16 cellular contexts compared by ENCODE assay signal in genomic region chr5:33649801-33650482, GRCh38.
DNase-seq lines count a peak whose midpoint lies in the region; ATAC-seq and TF ChIP-seq lines count a peak whose summit lies in the region.
"Had no signal": no experiment of that assay in that cellular context is flagged by ENCODE, and none has a peak within 500 bp of the region (broad histone marks: within the 10 kb centered on the region; RNA-seq: fewer than 3 reads in every experiment).

No MANE protein-coding gene starts in this region.

- H2BK5ac ChIP-seq in mesenchymal stem cell (ENCODE audit: low read depth, low read length, poor library complexity, severe bottlenecking) = no peak overlapping the region

- no peak overlapping the region for H3K4ac ChIP-seq in mesenchymal stem cell (ENCODE audit: low read depth in 1 of 2, low read length in 2 of 2)

- peak overlapping the region; percentile 68 for H3K27ac ChIP-seq in mesenchymal stem cell (ENCODE audit: low read length, poor library complexity, severe bottlenecking)
- H3K27ac ChIP-seq: heart right ventricle, KMS-11, thoracic aorta had no signal

- H3K9ac ChIP-seq in mesenchymal stem cell (ENCODE audit: low read length) = peak overlapping the region; percentile 53
- H3K9ac ChIP-seq: KMS-11 had no signal

- H3K14ac ChIP-seq in mesenchymal stem cell (ENCODE audit: low read length in 2 of 2) = no peak overlapping the region

- no peak overlapping the region for H3K23ac ChIP-seq in mesenchymal stem cell (ENCODE audit: low read length in 2 of 2)

- no peak overlapping the region for H3K4me2 ChIP-seq in mesenchymal stem cell (ENCODE audit: low read length, poor library complexity, severe bottlenecking)
- H3K4me2 ChIP-seq: KMS-11 had no signal

- peak; percentile 95 for DNase-seq in AG10803 (ENCODE audit: low read depth)
- peak; percentile 19 for DNase-seq in MG63
- DNase-seq in ecto neural progenitor cell (ENCODE audit: low spot score) = peak; percentile 47
- DNase-seq in mesenchymal stem cell = peak; percentile 39
- DNase-seq in activated CD4-positive, CD25-positive, alpha-beta regulatory T cell (lab: John Stamatoyannopoulos, UW) = no peak
- no peak for DNase-seq in stimulated activated naive B cell treated with anti-CD40 and anti-IgM and Interleukin-4, amounts not matched to agents 10 μg/mL and 1 μg/mL and 100 μg/mL, for 72 hours
- DNase-seq in SKM-1 (lab: John Stamatoyannopoulos, UW; ENCODE audit: unreplicated experiment) = no peak
- DNase-seq: activated CD4-positive, CD25-positive, alpha-beta regulatory T cell treated with anti-CD3 and anti-CD28 coated beads, Interleukin-2, amount 50 U/mL, for 72 hours; GOT3; heart right ventricle; retina; SHP77 had no signal

- no peak overlapping the region for H3K18ac ChIP-seq in mesenchymal stem cell (ENCODE audit: low read depth in 1 of 2, low read length in 2 of 2)

- H2BK12ac ChIP-seq in mesenchymal stem cell (ENCODE audit: low read length in 2 of 2) = no peak overlapping the region

- H4K8ac ChIP-seq in mesenchymal stem cell (ENCODE audit: low read length) = no peak overlapping the region

- no peaks in the 10 kb centered on the region for H3K36me3 Mint-ChIP-seq in stimulated activated naive B cell treated with anti-CD40 and anti-IgM and Interleukin-4, amounts not matched to agents 10 μg/mL and 1 μg/mL and 100 μg/mL, for 72 hours
- H3K36me3 Mint-ChIP-seq: CD14-positive monocyte had no signal

- H3K4me1 ChIP-seq in mesenchymal stem cell (ENCODE audit: control insufficient read depth, insufficient read depth, low read depth, low read length) = peaks cover 6% of the 10 kb centered on the region
- H3K4me1 ChIP-seq: heart right ventricle had no signal

- no peak overlapping the region for H2AK5ac ChIP-seq in mesenchymal stem cell (ENCODE audit: low read length, severe bottlenecking)

- no peak overlapping the region for H2BK15ac ChIP-seq in mesenchymal stem cell (ENCODE audit: low read depth, poor library complexity, severe bottlenecking)

- H3K27me3 Mint-ChIP-seq in stimulated activated naive B cell treated with anti-CD40 and anti-IgM and Interleukin-4, amounts not matched to agents 10 μg/mL and 1 μg/mL and 100 μg/mL, for 72 hours = no peaks in the 10 kb centered on the region

- H3K36me3 ChIP-seq in MG63 (no peaks in the 10 kb centered on the region), mesenchymal stem cell (ENCODE audit: control insufficient read depth in 1 of 2, insufficient read depth in 2 of 2, low read depth in 1 of 2, low read length in 2 of 2) (peaks cover 4 to 73% of the 10 kb centered on the region in 2 experiments)
- H3K36me3 ChIP-seq: thoracic aorta had no signal

- no peak overlapping the region for H3K4me3 Mint-ChIP-seq in stimulated activated naive B cell treated with anti-CD40 and anti-IgM and Interleukin-4, amounts not matched to agents 10 μg/mL and 1 μg/mL and 100 μg/mL, for 72 hours
- H3K4me3 Mint-ChIP-seq: CD14-positive monocyte had no signal

- no peak overlapping the region for H2BK120ac ChIP-seq in mesenchymal stem cell (ENCODE audit: low read depth, low read length)

- TF ChIP-seq CTCF in AG10803 (conservative IDR thresholded peaks at IDR 0.05; ENCODE audit: low read length) = no peak

- no peak overlapping the region for H2AFZ ChIP-seq in mesenchymal stem cell (ENCODE audit: low read depth, low read length)

- H3K79me1 ChIP-seq in mesenchymal stem cell (replicated peaks; ENCODE audit: low read length, poor library complexity, severe bottlenecking) = peaks cover 1% of the 10 kb centered on the region

- 90% methylated on average over 1 of the region's 1 CpG for WGBS in mesenchymal stem cell

- H3K27me3 ChIP-seq in MG63 (peaks cover 5% of the 10 kb centered on the region), mesenchymal stem cell (ENCODE audit: control insufficient read depth in 1 of 2, insufficient read depth in 1 of 2, low read length in 2 of 2) (no peaks in the 10 kb centered on the region)
- H3K27me3 ChIP-seq: heart right ventricle had no signal

- H3K4me1 Mint-ChIP-seq in stimulated activated naive B cell treated with anti-CD40 and anti-IgM and Interleukin-4, amounts not matched to agents 10 μg/mL and 1 μg/mL and 100 μg/mL, for 72 hours = no peaks in the 10 kb centered on the region
- H3K4me1 Mint-ChIP-seq: CD14-positive monocyte had no signal

- H3K9me3 ChIP-seq in MG63 (no peaks in the 10 kb centered on the region), mesenchymal stem cell (ENCODE audit: control insufficient read depth, low read length) (no peaks in the 10 kb centered on the region)
- H3K9me3 ChIP-seq: thoracic aorta had no signal

- H4K91ac ChIP-seq in mesenchymal stem cell (ENCODE audit: low read length) = no peak overlapping the region

- H3K27ac Mint-ChIP-seq in stimulated activated naive B cell treated with anti-CD40 and anti-IgM and Interleukin-4, amounts not matched to agents 10 μg/mL and 1 μg/mL and 100 μg/mL, for 72 hours = no peak overlapping the region
- H3K27ac Mint-ChIP-seq: CD14-positive monocyte had no signal

- H3K4me3 ChIP-seq in AG10803 (ENCODE audit: low read length) (no peak overlapping the region), MG63 (no peak overlapping the region), mesenchymal stem cell (ENCODE audit: insufficient read depth in 1 of 2, low read depth in 1 of 2, low read length in 2 of 2) (no peak overlapping the region)
- H3K4me3 ChIP-seq: heart right ventricle, thoracic aorta had no signal

- H3K9me3 Mint-ChIP-seq in stimulated activated naive B cell treated with anti-CD40 and anti-IgM and Interleukin-4, amounts not matched to agents 10 μg/mL and 1 μg/mL and 100 μg/mL, for 72 hours = peaks cover 0 to 6% of the 10 kb centered on the region in 2 donors

- no peak for ATAC-seq in stimulated activated naive B cell treated with anti-CD40 and anti-IgM and Interleukin-4, amounts not matched to agents 10 μg/mL and 1 μg/mL and 100 μg/mL, for 72 hours (replicated peaks)
- no peak for ATAC-seq in HG03571 (IDR thresholded peaks at IDR 0.05; ENCODE audit: unreplicated experiment)

Comparison
In these comparisons a context has a peak if more than half of its experiments do, and no peak if none do; other contexts are left out.
1. DNase-seq: peak in AG10803 (single experiment), MG63 (single experiment), ecto neural progenitor cell (single experiment) and mesenchymal stem cell (single experiment); none in activated CD4-positive, CD25-positive, alpha-beta regulatory T cell (0 of 4), stimulated activated naive B cell treated with anti-CD40 and anti-IgM and Interleukin-4, amounts not matched to agents 10 μg/mL and 1 μg/mL and 100 μg/mL, for 72 hours (single experiment) and SKM-1 (single experiment).